ENCODE assay signal across 10 cellular contexts in genomic region chr17:40313660-40314556, GRCh38. TPM values are rescaled to one million over a fixed set of nuclear protein-coding genes. Genes with fewer than 3 reads are reported as not detected.
A peak's percentile ranks its signal among the peaks of the same experiment; 100 is the strongest.
DNase-seq lines count a peak whose midpoint lies in the region; ATAC-seq, FAIRE-seq and TF ChIP-seq lines count a peak whose summit lies in the region.
"Had no signal": no experiment of that assay in that cellular context is flagged by ENCODE, and none has a peak within 500 bp of the region (broad histone marks: within the 10 kb centered on the region; RNA-seq: fewer than 3 reads in every experiment).

No MANE protein-coding gene starts in this region.

- POLR2A ChIA-PET in CD8-positive, alpha-beta T cell (lab: Charles Lee): interaction anchor here (0.7 to 2.2 kb wide), 2 partner anchors 8 to 40 kb away, joined by 4 to 6 read pairs; no protein-coding TSS in a partner anchor

- peaks cover 23% of the 10 kb centered on the region for H3F3A ChIP-seq in neural progenitor cell (ENCODE audit: low read depth)

- no peak overlapping the region for H3K4me3 ChIP-seq in CD8-positive, alpha-beta T cell (ENCODE audit: low read depth, low read length)
- no peak overlapping the region for H3K4me3 ChIP-seq in astrocyte (ENCODE audit: insufficient read depth, low read depth, low read length)
- no peak overlapping the region for H3K4me3 ChIP-seq in neural progenitor cell
- H3K4me3 ChIP-seq in upper lobe of right lung: no peak overlapping the region
- H3K4me3 ChIP-seq: dorsolateral prefrontal cortex had no signal

- peaks cover 4% of the 10 kb centered on the region for H3K36me3 Mint-ChIP-seq in CD8-positive, alpha-beta T cell
- H3K36me3 Mint-ChIP-seq in astrocyte (ENCODE audit: low read depth, unreplicated experiment): peaks cover 2% of the 10 kb centered on the region
- no peaks in the 10 kb centered on the region for H3K36me3 Mint-ChIP-seq in neural progenitor cell

- H3K9ac ChIP-seq in astrocyte (ENCODE audit: low read length) (no peak overlapping the region), neural progenitor cell (no peak overlapping the region)

- peak overlapping the region; percentile 77 for H3K27ac Mint-ChIP-seq in CD8-positive, alpha-beta T cell
- H3K27ac Mint-ChIP-seq in astrocyte (ENCODE audit: unreplicated experiment) (peak overlapping the region; percentile 94), neural progenitor cell (peak overlapping the region; percentile 87)

- peaks cover 49% of the 10 kb centered on the region for H3K4me1 Mint-ChIP-seq in CD8-positive, alpha-beta T cell (ENCODE audit: low read depth)
- H3K4me1 Mint-ChIP-seq in astrocyte (ENCODE audit: low read depth, unreplicated experiment) (peaks cover 49% of the 10 kb centered on the region), neural progenitor cell (peaks cover 51% of the 10 kb centered on the region)

- no peaks in the 10 kb centered on the region for H3K36me3 ChIP-seq in CD8-positive, alpha-beta T cell (ENCODE audit: insufficient read depth, low read length)
- no peaks in the 10 kb centered on the region for H3K36me3 ChIP-seq in astrocyte (ENCODE audit: insufficient read depth, low read length)
- H3K36me3 ChIP-seq in neural progenitor cell: no peaks in the 10 kb centered on the region
- no peaks in the 10 kb centered on the region for H3K36me3 ChIP-seq in upper lobe of right lung

- no peak overlapping the region for H2AFZ ChIP-seq in astrocyte (ENCODE audit: low read depth, low read length)
- no peak overlapping the region for H2AFZ ChIP-seq in neural progenitor cell (replicated peaks)

- peaks cover 3% of the 10 kb centered on the region for H4K20me1 ChIP-seq in astrocyte (ENCODE audit: insufficient read depth, low read length)
- H4K20me1 ChIP-seq in neural progenitor cell (ENCODE audit: low read depth): peaks cover 11% of the 10 kb centered on the region

- no peaks in the 10 kb centered on the region for H3K9me3 Mint-ChIP-seq in CD8-positive, alpha-beta T cell
- no peaks in the 10 kb centered on the region for H3K9me3 Mint-ChIP-seq in astrocyte (ENCODE audit: unreplicated experiment)
- H3K9me3 Mint-ChIP-seq in neural progenitor cell: no peaks in the 10 kb centered on the region
- H3K9me3 Mint-ChIP-seq: T-helper 1 cell treated with Interleukin-12 subunit alpha and Interleukin-12 subunit beta and Interleukin-4 antibody, amounts not matched to agents 30 μg/mL and 1 μg/mL, for 36 hours had no signal

- no peak for ATAC-seq in CD8-positive, alpha-beta T cell
- no peak for ATAC-seq in upper lobe of right lung
- no peak for ATAC-seq in GM18502 (IDR thresholded peaks at IDR 0.05; ENCODE audit: poor library complexity, unreplicated experiment)
- no peak for ATAC-seq in HG03439 (IDR thresholded peaks at IDR 0.05; ENCODE audit: unreplicated experiment)

- DNase-seq in CD8-positive, alpha-beta T cell: peak in 1 of 7 experiments; percentile 43
- DNase-seq in NCI-H1105 treated with DMSO at 0.1 percent for 48 hours (lab: John Stamatoyannopoulos, UW) (peak; percentile 93), astrocyte (ENCODE audit: low read depth) (no peak), neural progenitor cell (ENCODE audit: low spot score) (no peak), upper lobe of right lung (no peak), putamen (ENCODE audit: low spot score) (no peak)

- H3K4me1 ChIP-seq in CD8-positive, alpha-beta T cell (ENCODE audit: insufficient read depth, low read length): peaks cover 79% of the 10 kb centered on the region
- H3K4me1 ChIP-seq in astrocyte (ENCODE audit: insufficient read depth, low read length) (peaks cover 75% of the 10 kb centered on the region), neural progenitor cell (peaks cover 53% of the 10 kb centered on the region), upper lobe of right lung (peaks cover 83% of the 10 kb centered on the region)

- H3K27ac ChIP-seq in CD8-positive, alpha-beta T cell (ENCODE audit: low read depth, low read length): no peak overlapping the region
- no peak overlapping the region for H3K27ac ChIP-seq in astrocyte (ENCODE audit: low read depth, low read length)
- no peak overlapping the region for H3K27ac ChIP-seq in neural progenitor cell
- no peak overlapping the region for H3K27ac ChIP-seq in upper lobe of right lung

- no peaks in the 10 kb centered on the region for H3K27me3 ChIP-seq in CD8-positive, alpha-beta T cell (ENCODE audit: insufficient read depth, low read length)
- no peaks in the 10 kb centered on the region for H3K27me3 ChIP-seq in astrocyte (ENCODE audit: insufficient read depth, low read length)
- H3K27me3 ChIP-seq in neural progenitor cell: peaks cover 27% of the 10 kb centered on the region
- no peaks in the 10 kb centered on the region for H3K27me3 ChIP-seq in upper lobe of right lung

- TF ChIP-seq CTCF in CD8-positive, alpha-beta T cell (IDR thresholded peaks at IDR 0.05): no peak
- no peak for TF ChIP-seq CTCF in astrocyte (IDR thresholded peaks at IDR 0.05; ENCODE audit: insufficient read depth, low read depth, low read length)
- no peak for TF ChIP-seq CTCF in neural progenitor cell (IDR thresholded peaks at IDR 0.05)
- TF ChIP-seq CTCF in upper lobe of right lung (IDR thresholded peaks at IDR 0.05): no peak

- H3K4me2 ChIP-seq in astrocyte (ENCODE audit: low read length): peak overlapping the region; percentile 72
- no peak overlapping the region for H3K4me2 ChIP-seq in neural progenitor cell

- H3K79me2 ChIP-seq in astrocyte (ENCODE audit: insufficient read depth, low read length) (peaks cover 8% of the 10 kb centered on the region), neural progenitor cell (ENCODE audit: low read depth) (no peaks in the 10 kb centered on the region)

- CTCF ChIA-PET in CD8-positive, alpha-beta T cell (lab: Charles Lee): interaction anchor here (4.7 to 34.6 kb wide), 2 partner anchors 9 to 41 kb away, joined by 79 to 1103 read pairs; partner anchors contain the start of genes GJD3 and RARA

- no peaks in the 10 kb centered on the region for H3K9me3 ChIP-seq in CD8-positive, alpha-beta T cell (ENCODE audit: low read length)
- H3K9me3 ChIP-seq in astrocyte (ENCODE audit: insufficient read depth, low read depth, low read length) (no peaks in the 10 kb centered on the region), neural progenitor cell (ENCODE audit: low read depth) (no peaks in the 10 kb centered on the region), upper lobe of right lung (no peaks in the 10 kb centered on the region)

- intact Hi-C loops in CD8-positive, alpha-beta T cell (cut with DNase I, micrococcal nuclease): loop anchor here (1.0 to 10.0 kb wide), 2 partner anchors 8 to 539 kb away; no protein-coding TSS in a partner anchor
- intact Hi-C loops in upper lobe of right lung (cut with DNase I): no loop called here

- FAIRE-seq in astrocyte (lab: Jason Lieb, UNC): no peak

- no peak overlapping the region for H3K4me3 Mint-ChIP-seq in CD8-positive, alpha-beta T cell
- peak overlapping the region; percentile 43 for H3K4me3 Mint-ChIP-seq in astrocyte (ENCODE audit: unreplicated experiment)
- H3K4me3 Mint-ChIP-seq in neural progenitor cell: peak overlapping the region; percentile 4
- H3K4me3 Mint-ChIP-seq: T-helper 1 cell treated with Interleukin-12 subunit alpha and Interleukin-12 subunit beta and Interleukin-4 antibody, amounts not matched to agents 30 μg/mL and 1 μg/mL, for 36 hours had no signal

- no peaks in the 10 kb centered on the region for H3K27me3 Mint-ChIP-seq in CD8-positive, alpha-beta T cell (ENCODE audit: low read depth)
- no peaks in the 10 kb centered on the region for H3K27me3 Mint-ChIP-seq in astrocyte (ENCODE audit: low read depth, unreplicated experiment)
- peaks cover 18% of the 10 kb centered on the region for H3K27me3 Mint-ChIP-seq in neural progenitor cell (ENCODE audit: insufficient read depth, low read depth)

RNA-seq across cellular contexts. Expression of gene RARA, which starts 4.9 kb away (rescaled TPM):
- total RNA-seq in CD8-positive, alpha-beta T cell: 100 to 1,000 TPM; 133 TPM
- 37.6 and 38.8 TPM in 2 replicates for total RNA-seq in astrocyte
- total RNA-seq in neural progenitor cell (ENCODE audit: low replicate concordance): 9.0 and 9.4 TPM in 2 replicates
- total RNA-seq in upper lobe of right lung: 69.7 TPM

RNA-seq across cellular contexts. Expression of gene CDC6, which starts 26.2 kb away (rescaled TPM):
- 1 to 10 TPM; 2.0 to 2.9 TPM for total RNA-seq in CD8-positive, alpha-beta T cell
- 6.4 and 14.4 TPM in 2 replicates for total RNA-seq in astrocyte
- 54.6 and 65.3 TPM in 2 replicates for total RNA-seq in neural progenitor cell (ENCODE audit: low replicate concordance)
- total RNA-seq in upper lobe of right lung: 1.4 TPM

RNA-seq across cellular contexts. Expression of gene GJD3, which starts 50.6 kb away (rescaled TPM):
- not detected for total RNA-seq in CD8-positive, alpha-beta T cell
- 0.34 and 0.43 TPM in 2 replicates for total RNA-seq in astrocyte
- not detected in 2 replicates for total RNA-seq in neural progenitor cell (ENCODE audit: low replicate concordance)
- total RNA-seq in upper lobe of right lung: 2.8 TPM
